Comparison of ENCODE assay signal across 1 cellular context in genomic region chr5:141923443-141924313, GRCh38.
A peak's percentile ranks its signal among the peaks of the same experiment; 100 is the strongest.
TF ChIP-seq lines count a peak whose summit lies in the region.

DELE1 (plus strand) TSS chr5:141923871; CDS start chr5:141923942, 71 bp downstream.

TF ChIP-seq in HepG2, 621 proteins besides CTCF, POLR2A, EP300 and RAD21 (continued from another document and continues in another):
- TF ChIP-seq ZBTB40 (IDR thresholded peaks at IDR 0.05) (peak; percentile 37), ZBTB40 (CRISPR knock-in tag; IDR thresholded peaks at IDR 0.05) (peak; percentile 62; the same call in 1 of the 2 replicates), ZNF496 (CRISPR knock-in tag; IDR thresholded peaks at IDR 0.05; ENCODE audit: insufficient replicate concordance) (no peak), CCAR2 (optimal IDR thresholded peaks at IDR 0.05; ENCODE audit: low read depth, low read length) (no peak), MIER3 (CRISPR knock-in tag; IDR thresholded peaks at IDR 0.05; ENCODE audit: borderline replicate concordance) (peak; percentile 80), DNMT3B (CRISPR knock-in tag; conservative IDR thresholded peaks at IDR 0.05) (no peak), SATB2 (CRISPR knock-in tag; IDR thresholded peaks at IDR 0.05) (no peak), MXI1 (IDR thresholded peaks at IDR 0.05; ENCODE audit: borderline replicate concordance, low read depth, low read length) (peak; percentile 44; the same call in 1 of the 3 replicates), GZF1 (CRISPR knock-in tag; IDR thresholded peaks at IDR 0.05) (peak; percentile 29; the same call in 1 of the 2 replicates), MAZ (IDR thresholded peaks at IDR 0.05; ENCODE audit: borderline replicate concordance, low read depth, low read length) (no peak; the same call in 1 of the 2 replicates), MAZ (CRISPR knock-in tag; IDR thresholded peaks at IDR 0.05; ENCODE audit: low read depth) (peak; percentile 77; the same call in 1 of the 2 replicates), ZFAT (CRISPR knock-in tag; conservative IDR thresholded peaks at IDR 0.05) (no peak), MXD1 (CRISPR knock-in tag; IDR thresholded peaks at IDR 0.05) (peak; percentile 85), ETS1 (CRISPR knock-in tag; IDR thresholded peaks at IDR 0.05) (no peak), ZNF619 (CRISPR knock-in tag; IDR thresholded peaks at IDR 0.05) (peak; percentile 52; the same call in 1 of the 2 replicates), ZBTB20 (CRISPR knock-in tag; IDR thresholded peaks at IDR 0.05; ENCODE audit: borderline replicate concordance, low read depth) (peak; percentile 81; the same call in 1 of the 2 replicates), IKZF4 (CRISPR knock-in tag; IDR thresholded peaks at IDR 0.05; ENCODE audit: borderline replicate concordance, low read depth, not compliant biosample characterization) (no peak), ZNF879 (CRISPR knock-in tag; IDR thresholded peaks at IDR 0.05) (peak; percentile 89), PRDM15 (CRISPR knock-in tag; IDR thresholded peaks at IDR 0.05) (0 out of 2 replicates have a peak, but pooled peaks have one; percentile 22), GTF3A (CRISPR knock-in tag; conservative IDR thresholded peaks at IDR 0.05) (peak; percentile 92; the same call in 1 of the 2 replicates), PRDM4 (CRISPR knock-in tag; IDR thresholded peaks at IDR 0.05; ENCODE audit: borderline replicate concordance) (no peak), HOXA9 (CRISPR knock-in tag; IDR thresholded peaks at IDR 0.05; ENCODE audit: borderline replicate concordance) (no peak), ZNF207 (IDR thresholded peaks at IDR 0.05; ENCODE audit: borderline replicate concordance) (no peak), SIX4 (CRISPR knock-in tag; IDR thresholded peaks at IDR 0.05) (peak; percentile 15; the same call in 1 of the 2 replicates), MATR3 (CRISPR knock-in tag; IDR thresholded peaks at IDR 0.05) (no peak), KDM1A (CRISPR knock-in tag; IDR thresholded peaks at IDR 0.05) (no peak), ZNF878 (CRISPR knock-in tag; IDR thresholded peaks at IDR 0.05) (peak; percentile 73; the same call in 1 of the 2 replicates), NBN (conservative IDR thresholded peaks at IDR 0.05) (no peak), GTF2F1 (IDR thresholded peaks at IDR 0.05; ENCODE audit: low read length) (no peak), ZNF234 (CRISPR knock-in tag; conservative IDR thresholded peaks at IDR 0.05) (no peak), ZNF30 (CRISPR knock-in tag; IDR thresholded peaks at IDR 0.05) (no peak), EEA1 (CRISPR knock-in tag; IDR thresholded peaks at IDR 0.05; ENCODE audit: borderline replicate concordance) (no peak), ZXDC (CRISPR knock-in tag; IDR thresholded peaks at IDR 0.05) (peak; percentile 87), ZBTB1 (CRISPR knock-in tag; IDR thresholded peaks at IDR 0.05; ENCODE audit: borderline replicate concordance) (no peak), HNRNPUL1 (IDR thresholded peaks at IDR 0.05; ENCODE audit: low read depth, low read length) (no peak)
